Comparison of ENCODE assay signal across 18 cellular contexts in genomic region chr5:149628221-149628620, GRCh38. TPM values are rescaled to one million over a fixed set of nuclear protein-coding genes. Genes with fewer than 3 reads are reported as not detected.
DNase-seq lines count a peak whose midpoint lies in the region; ATAC-seq and TF ChIP-seq lines count a peak whose summit lies in the region.
"Had no signal": no experiment of that assay in that cellular context is flagged by ENCODE, and none has a peak within 500 bp of the region (broad histone marks: within the 10 kb centered on the region; RNA-seq: fewer than 3 reads in every experiment).

No MANE protein-coding gene starts in this region.

- POLR2A ChIA-PET in RWPE1 (lab: Yijun Ruan, JAX; ENCODE audit: low non-redundant PET): interaction anchor here (0.6 kb wide), 1 partner anchor 10 kb away, joined by 3 read pairs; no protein-coding TSS in a partner anchor

- intact Hi-C loops in Right ventricle myocardium inferior (cut with DNase I): no loop called here
- intact Hi-C loops in upper lobe of right lung (cut with DNase I): no loop called here

- H3K36me3 ChIP-seq in right atrium auricular region: peaks cover 48% of the 10 kb centered on the region
- H3K36me3 ChIP-seq in upper lobe of right lung: peaks cover 10% of the 10 kb centered on the region
- H3K36me3 ChIP-seq: brain microvascular endothelial cell had no signal

- H3K4me3 ChIP-seq in right atrium auricular region: no peak overlapping the region
- H3K4me3 ChIP-seq in epithelial cell of esophagus (ENCODE audit: low read length): no peak overlapping the region
- no peak overlapping the region for H3K4me3 ChIP-seq in upper lobe of right lung
- H3K4me3 ChIP-seq: Peyer's patch had no signal

- no peak for TF ChIP-seq CTCF in right atrium auricular region (IDR thresholded peaks at IDR 0.05)
- no peak for TF ChIP-seq CTCF in RWPE1 (conservative IDR thresholded peaks at IDR 0.05; ENCODE audit: low read depth)
- TF ChIP-seq CTCF in epithelial cell of esophagus (IDR thresholded peaks at IDR 0.05; ENCODE audit: insufficient read depth, low read depth, low read length, missing control alignments): no peak
- TF ChIP-seq CTCF in upper lobe of right lung (IDR thresholded peaks at IDR 0.05): no peak

- no peaks in the 10 kb centered on the region for H3K9me3 ChIP-seq in right atrium auricular region
- H3K9me3 ChIP-seq in upper lobe of right lung: no peaks in the 10 kb centered on the region
- H3K9me3 ChIP-seq: Peyer's patch had no signal

- H3K4me1 ChIP-seq in right atrium auricular region: peaks cover 0 to 15% of the 10 kb centered on the region in 2 donors
- peaks cover 7% of the 10 kb centered on the region for H3K4me1 ChIP-seq in upper lobe of right lung

- ATAC-seq in Right ventricle myocardium inferior (peak; percentile 12), upper lobe of right lung (peak; percentile 80), HG03108 (IDR thresholded peaks at IDR 0.05; ENCODE audit: unreplicated experiment) (no peak)
- no peak for ATAC-seq in stimulated activated naive CD8-positive, alpha-beta T cell treated with anti-CD3 and anti-CD28 coated beads, Interleukin-15, Interleukin-2, amounts not matched to agents 100 U/mL and 50 U/mL, for 24 hours
- ATAC-seq: activated naive CD4-positive, alpha-beta T cell treated with anti-CD3 and anti-CD28 coated beads, Interleukin-2, amount 50 U/mL, for 72 hours had no signal

- DNase-seq in Right ventricle myocardium inferior (ENCODE audit: missing footprints): no peak
- DNase-seq in right atrium auricular region (ENCODE audit: low spot score): no peak
- DNase-seq in RWPE1 (ENCODE audit: low spot score): no peak
- DNase-seq in epithelial cell of esophagus (ENCODE audit: low read depth): peak; percentile 53
- DNase-seq in upper lobe of right lung: no peak
- DNase-seq in stimulated activated naive CD8-positive, alpha-beta T cell treated with anti-CD3 and anti-CD28 coated beads, Interleukin-15, Interleukin-2, amounts not matched to agents 100 U/mL and 50 U/mL, for 24 hours: no peak
- no peak for DNase-seq in NCI-H1105 treated with DMSO at 0.1 percent for 48 hours (lab: John Stamatoyannopoulos, UW)
- DNase-seq: activated CD4-positive, alpha-beta memory T cell treated with anti-CD3 and anti-CD28 coated beads, Interleukin-2, amount 10 ng/mL, durations not matched to agents 7 days and 5 days; activated T-cell treated with anti-CD3 and anti-CD28 coated beads, Interleukin-2, amount 50 U/mL, for 24 hours; brain microvascular endothelial cell; CD8-positive, alpha-beta memory T cell; mammary epithelial cell; NCI-H1694; NCI-H526 treated with DMSO at 0.1 percent for 48 hours; Peyer's patch; stimulated activated naive CD4-positive, alpha-beta T cell had no signal

- H3K27ac ChIP-seq in right atrium auricular region (no peak overlapping the region), RWPE1 (peak overlapping the region; percentile 15; the same call in 1 of the 2 replicates), upper lobe of right lung (no peak overlapping the region)
- H3K27ac ChIP-seq: brain microvascular endothelial cell, Peyer's patch had no signal

- H3K27me3 ChIP-seq in right atrium auricular region: no peaks in the 10 kb centered on the region
- H3K27me3 ChIP-seq in upper lobe of right lung: no peaks in the 10 kb centered on the region
- H3K27me3 ChIP-seq: brain microvascular endothelial cell, Peyer's patch had no signal

- CTCF ChIA-PET in RWPE1 (lab: Yijun Ruan, JAX): interaction anchor here (2.0 kb wide), 1 partner anchor 9 kb away, joined by 7 read pairs; no protein-coding TSS in a partner anchor

RNA-seq across cellular contexts. Expression of gene ARHGEF37, which starts 46.9 kb away (rescaled TPM):
- total RNA-seq in Right ventricle myocardium inferior (32.2 TPM), right atrium auricular region (10 to 100 TPM; 11.0 to 13.7 TPM), upper lobe of right lung (13.3 TPM)

Comparison
In these comparisons a context has a peak if more than half of its experiments do, and no peak if none do; other contexts are left out.
1. ATAC-seq: peak in Right ventricle myocardium inferior (single experiment) and upper lobe of right lung (single experiment); none in stimulated activated naive CD8-positive, alpha-beta T cell treated with anti-CD3 and anti-CD28 coated beads, Interleukin-15, Interleukin-2, amounts not matched to agents 100 U/mL and 50 U/mL, for 24 hours (single experiment) and HG03108 (single experiment).